Comparison of ENCODE assay signal across 10 cellular contexts in genomic region chr11:64747961-64748715, GRCh38. TPM values are rescaled to one million over a fixed set of nuclear protein-coding genes. Genes with fewer than 3 reads are reported as not detected.
A peak's percentile ranks its signal among the peaks of the same experiment; 100 is the strongest.
DNase-seq lines count a peak whose midpoint lies in the region; ATAC-seq and TF ChIP-seq lines count a peak whose summit lies in the region.
"Had no signal": no experiment of that assay in that cellular context is flagged by ENCODE, and none has a peak within 500 bp of the region (broad histone marks: within the 10 kb centered on the region; RNA-seq: fewer than 3 reads in every experiment).

No MANE protein-coding gene starts in this region.

- H3K4me3 Mint-ChIP-seq in chondrocyte (ENCODE audit: unreplicated experiment) = no peak overlapping the region
- H3K4me3 Mint-ChIP-seq in neural crest cell = peak overlapping the region; percentile 64

- TF ChIP-seq CTCF in AG10803 (conservative IDR thresholded peaks at IDR 0.05; ENCODE audit: low read length) (no peak), chondrocyte (IDR thresholded peaks at IDR 0.05) (no peak), neural crest cell (conservative IDR thresholded peaks at IDR 0.05) (no peak)

- H3K27ac Mint-ChIP-seq in chondrocyte (ENCODE audit: unreplicated experiment) = peak overlapping the region; percentile 61
- no peak overlapping the region for H3K27ac Mint-ChIP-seq in neural crest cell (ENCODE audit: unreplicated experiment)

- H3K4me1 Mint-ChIP-seq in chondrocyte (ENCODE audit: low read depth) = peaks cover 22% of the 10 kb centered on the region
- H3K4me1 Mint-ChIP-seq in neural crest cell = peaks cover 16% of the 10 kb centered on the region

- no peaks in the 10 kb centered on the region for H3K36me3 Mint-ChIP-seq in chondrocyte (ENCODE audit: low read depth)
- H3K36me3 Mint-ChIP-seq in neural crest cell (ENCODE audit: low read depth) = no peaks in the 10 kb centered on the region

- H3K27me3 Mint-ChIP-seq in chondrocyte (ENCODE audit: low read depth) = no peaks in the 10 kb centered on the region
- peaks cover 31% of the 10 kb centered on the region for H3K27me3 Mint-ChIP-seq in neural crest cell (ENCODE audit: low read depth)

- no peak for ATAC-seq in HG03565 (IDR thresholded peaks at IDR 0.05; ENCODE audit: unreplicated experiment)

- no peak overlapping the region for H3K4me3 ChIP-seq in AG10803 (ENCODE audit: low read length)
- H3K4me3 ChIP-seq: cardiac muscle cell had no signal

- DNase-seq in AG10803 (ENCODE audit: low read depth) (peak; percentile 91), GM04503 (ENCODE audit: low read depth) (peak; percentile 79), chondrocyte (ENCODE audit: low spot score) (no peak), neural crest cell (ENCODE audit: low read depth, low spot score) (no peak), Kasumi-1 (lab: John Stamatoyannopoulos, UW) (no peak), NCI-H524 treated with DMSO at 0.1 percent for 48 hours (lab: John Stamatoyannopoulos, UW) (no peak), NCI-H446 (lab: John Stamatoyannopoulos, UW) (no peak)

- H3K9me3 Mint-ChIP-seq in chondrocyte (ENCODE audit: low read depth) (no peaks in the 10 kb centered on the region), neural crest cell (no peaks in the 10 kb centered on the region)

RNA-seq across cellular contexts. Expression of gene RASGRP2, which starts 4.2 kb away (rescaled TPM):
- total RNA-seq in chondrocyte = 4.7 to 11.4 TPM (median 10.1 TPM) in 3 replicates
- 0.93 and 1.5 TPM in 2 replicates for total RNA-seq in neural crest cell
- total RNA-seq: NCI-H460 had no signal

RNA-seq across cellular contexts. Expression of gene PYGM, which starts 11.6 kb away (rescaled TPM):
- total RNA-seq in chondrocyte (0.65 to 1.6 TPM (median 1.2 TPM) in 3 replicates), neural crest cell (1.2 TPM in 2 replicates)

RNA-seq across cellular contexts. Expression of gene NRXN2, which starts 25.1 kb away (rescaled TPM):
- total RNA-seq in chondrocyte = 1.1 to 3.0 TPM (median 1.8 TPM) in 3 replicates
- 8.5 and 10.0 TPM in 2 replicates for total RNA-seq in neural crest cell

RNA-seq across cellular contexts. Expression of gene SF1, which starts 30.2 kb away (rescaled TPM):
- total RNA-seq in chondrocyte = 183 to 198 TPM (median 190 TPM) in 3 replicates
- 578 and 592 TPM in 2 replicates for total RNA-seq in neural crest cell

RNA-seq across cellular contexts. Expression of gene MAP4K2, which starts 54.9 kb away (rescaled TPM):
- total RNA-seq in chondrocyte (11.3 to 17.8 TPM (median 13.4 TPM) in 3 replicates), neural crest cell (13.1 and 14.6 TPM in 2 replicates)

Comparison
In these comparisons a context has a peak if more than half of its experiments do, and no peak if none do; other contexts are left out.
1. DNase-seq: peak in AG10803 (single experiment) and GM04503 (single experiment); none in chondrocyte (single experiment), neural crest cell (single experiment), Kasumi-1 (0 of 2), NCI-H524 treated with DMSO at 0.1 percent for 48 hours (single experiment) and NCI-H446 (0 of 2).